ENCODE assay signal across 15 cellular contexts in the genomic region with DNA sequence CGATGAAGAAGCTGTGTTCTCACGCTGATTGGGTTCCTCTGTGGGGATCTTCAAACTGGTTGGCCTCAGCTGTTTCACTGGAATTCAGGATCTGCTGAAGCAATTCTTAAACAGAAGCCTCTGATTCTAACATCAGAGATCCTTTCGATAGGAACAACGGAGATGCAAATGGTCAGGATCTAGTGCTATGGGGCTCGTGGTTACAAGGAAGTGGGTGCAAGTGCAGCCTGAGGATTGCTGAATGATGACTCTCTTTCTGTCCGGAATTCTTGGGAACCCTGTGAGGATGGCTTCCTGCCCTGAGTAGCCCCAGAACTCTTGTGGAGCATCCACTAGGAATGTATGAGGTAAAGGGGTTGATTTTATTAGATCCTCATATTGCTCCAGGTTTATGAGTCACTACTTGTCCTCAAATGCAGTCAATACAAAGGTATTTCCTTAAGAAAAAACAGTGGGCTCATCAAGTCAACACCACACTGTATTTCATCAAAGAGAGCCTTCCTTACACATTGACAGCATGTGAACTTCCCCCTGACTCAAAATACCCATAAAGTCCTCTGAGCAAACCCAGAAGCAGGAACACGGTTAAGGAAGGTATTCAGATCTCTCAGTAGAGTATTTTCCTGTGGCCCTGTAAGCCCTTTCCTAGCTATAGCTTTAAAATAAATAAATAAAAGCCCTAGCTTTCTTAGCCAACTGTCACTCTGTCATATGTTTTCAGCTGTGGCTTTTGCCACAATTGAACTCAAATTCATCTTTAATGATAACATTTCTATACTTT. TPM values are rescaled to one million over a fixed set of nuclear protein-coding genes. Genes with fewer than 3 reads are reported as not detected.
"Had no signal": no experiment of that assay in that cellular context is flagged by ENCODE, and none has a peak within 500 bp of the region (broad histone marks: within the 10 kb centered on the region; RNA-seq: fewer than 3 reads in every experiment).

No MANE protein-coding gene starts in this region.

RNA-seq across cellular contexts. Expression of gene ANOS1, which starts 25.9 kb away (rescaled TPM):
- total RNA-seq: activated CD4-positive, alpha-beta T cell treated with anti-CD3 and anti-CD28 coated beads, Interleukin-2, amount 10 ng/mL, durations not matched to agents 24 days and 14 days; activated naive CD8-positive, alpha-beta T cell treated with anti-CD3 and anti-CD28 coated beads for 36 hours; activated T-helper 17 cell treated with anti-CD3 and anti-CD28 coated beads, Interleukin-2, amount 50 U/mL, for 72 hours; T-helper 1 cell treated with Interleukin-12 subunit alpha and Interleukin-12 subunit beta and Interleukin-4 antibody, amounts not matched to agents 30 ng/mL and 1 ng/mL, for 36 hours had no signal

RNA-seq across cellular contexts. Expression of gene FAM9A, which starts 43.4 kb away (rescaled TPM):
- total RNA-seq: activated CD4-positive, alpha-beta T cell treated with anti-CD3 and anti-CD28 coated beads, Interleukin-2, amount 10 ng/mL, durations not matched to agents 24 days and 14 days; activated CD8-positive, alpha-beta T cell treated with anti-CD3 and anti-CD28 coated beads for 36 hours; activated naive CD8-positive, alpha-beta T cell treated with anti-CD3 and anti-CD28 coated beads for 36 hours; activated T-helper 17 cell treated with anti-CD3 and anti-CD28 coated beads, Interleukin-2, amount 50 U/mL, for 72 hours; esophagus muscularis mucosa; frontal cortex; kidney; left lung; lung microvascular endothelial cell; myocyte; omental fat pad; progenitor cell of endocrine pancreas; right atrium auricular region; T-helper 1 cell treated with Interleukin-12 subunit alpha and Interleukin-12 subunit beta and Interleukin-4 antibody, amounts not matched to agents 30 ng/mL and 1 ng/mL, for 36 hours; urinary bladder had no signal
- polyA plus RNA-seq: urinary bladder had no signal
